In the genomic region with DNA sequence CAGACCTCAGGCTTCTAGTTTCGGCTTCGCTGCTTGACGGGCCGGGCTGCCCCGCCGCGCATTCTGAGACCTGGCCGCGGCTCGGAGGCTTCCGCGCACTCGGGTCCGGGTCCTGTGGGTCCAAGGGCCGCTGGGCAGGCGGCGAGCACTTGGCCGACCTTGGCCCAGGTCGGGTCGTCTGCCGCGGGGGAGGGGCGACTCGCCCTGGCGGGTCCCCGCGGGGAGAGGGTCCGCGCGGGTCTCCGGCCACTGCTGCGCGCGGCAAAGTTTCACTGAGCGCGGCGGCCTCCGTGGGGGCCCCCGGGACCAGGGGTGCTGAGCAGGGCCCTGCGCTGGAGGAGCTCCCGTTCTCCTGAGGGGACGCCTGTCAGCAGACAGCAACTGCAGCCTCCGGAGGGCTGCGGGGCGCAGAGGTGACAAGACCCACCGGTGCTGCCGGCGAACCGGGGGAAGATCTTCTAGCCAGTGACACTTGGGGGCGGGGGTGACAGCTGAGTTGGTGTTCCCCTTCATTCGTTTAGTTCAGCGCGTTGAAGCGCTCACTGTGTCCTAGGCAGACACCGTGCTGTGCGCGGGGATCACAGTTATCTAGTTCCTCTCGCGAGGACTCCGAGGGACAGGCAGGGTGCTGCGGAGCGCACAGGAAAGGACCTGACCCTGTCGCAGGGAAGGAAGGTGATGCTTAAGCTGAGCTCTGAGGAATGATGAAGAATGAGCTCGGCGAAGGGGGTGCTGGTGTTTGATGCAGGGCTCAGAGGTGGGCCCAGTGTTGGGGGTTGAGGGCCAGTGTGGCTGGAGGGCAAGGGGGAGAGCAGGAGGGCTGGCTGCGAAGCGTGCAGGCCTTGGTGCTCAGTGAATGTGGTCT, we compare ENCODE assay signal across 8 cellular contexts.
A peak's percentile ranks its signal among the peaks of the same experiment; 100 is the strongest.
DNase-seq lines count a peak whose midpoint lies in the region; ATAC-seq lines count a peak whose summit lies in the region.

No MANE protein-coding gene starts in this region.

- peaks cover 57% of the 10 kb centered on the region for H3K36me3 Mint-ChIP-seq in dendritic cell treated with granulocyte-macrophage colony-stimulating factor and Interleukin-4, amounts not matched to agents 40 ng/mL and 50 ng/mL, for 4 days (ENCODE audit: low read depth)
- H3K36me3 Mint-ChIP-seq in memory B cell: no peaks in the 10 kb centered on the region

- peak overlapping the region; percentile 82 for H3K27ac Mint-ChIP-seq in dendritic cell treated with granulocyte-macrophage colony-stimulating factor and Interleukin-4, amounts not matched to agents 40 ng/mL and 50 ng/mL, for 4 days
- peak overlapping the region; percentile 93 for H3K27ac Mint-ChIP-seq in memory B cell

- no peaks in the 10 kb centered on the region for H3K9me3 Mint-ChIP-seq in dendritic cell treated with granulocyte-macrophage colony-stimulating factor and Interleukin-4, amounts not matched to agents 40 ng/mL and 50 ng/mL, for 4 days
- H3K9me3 Mint-ChIP-seq in memory B cell: no peaks in the 10 kb centered on the region

- intact Hi-C loops in dendritic cell treated with granulocyte-macrophage colony-stimulating factor and Interleukin-4, amounts not matched to agents 40 ng/mL and 50 ng/mL, for 4 days (cut with micrococcal nuclease): loop anchor here (1.0 to 5.0 kb wide), 2 partner anchors 39 to 177 kb away; partner anchors contain the start of genes AUNIP and PAFAH2

- ATAC-seq in HG02678 (IDR thresholded peaks at IDR 0.05; ENCODE audit: unreplicated experiment): peak; percentile 44
- peak; percentile 70 for ATAC-seq in memory B cell (ENCODE audit: low read depth)

- H3K27me3 Mint-ChIP-seq in dendritic cell treated with granulocyte-macrophage colony-stimulating factor and Interleukin-4, amounts not matched to agents 40 ng/mL and 50 ng/mL, for 4 days: no peaks in the 10 kb centered on the region
- no peaks in the 10 kb centered on the region for H3K27me3 Mint-ChIP-seq in memory B cell

- peak overlapping the region; percentile 87 for H3K4me3 Mint-ChIP-seq in dendritic cell treated with granulocyte-macrophage colony-stimulating factor and Interleukin-4, amounts not matched to agents 40 ng/mL and 50 ng/mL, for 4 days
- peak overlapping the region; percentile 94 for H3K4me3 Mint-ChIP-seq in memory B cell

- H3K4me1 Mint-ChIP-seq in dendritic cell treated with granulocyte-macrophage colony-stimulating factor and Interleukin-4, amounts not matched to agents 40 ng/mL and 50 ng/mL, for 4 days (ENCODE audit: low read depth): peaks cover 53% of the 10 kb centered on the region
- peaks cover 27% of the 10 kb centered on the region for H3K4me1 Mint-ChIP-seq in memory B cell

- peak; percentile 56 for DNase-seq in NCI-H510A (lab: John Stamatoyannopoulos, UW)
- DNase-seq in NCI-H510A treated with DMSO at 0.1 percent for 48 hours (lab: John Stamatoyannopoulos, UW): no peak
- DNase-seq in NCI-H128 (lab: John Stamatoyannopoulos, UW; ENCODE audit: unreplicated experiment): peak; percentile 45
- peak; percentile 65 to 67 for DNase-seq in activated CD4-positive, alpha-beta T cell treated with anti-CD3 and anti-CD28 coated beads for 4 hours
- peak; percentile 62 to 67 for DNase-seq in memory B cell (ENCODE audit: low spot score in 2 of 2)
- peak; percentile 50 to 58 for DNase-seq in stimulated activated CD8-positive, alpha-beta memory T cell treated with anti-CD3 and anti-CD28 coated beads, Interleukin-7, amount 100 ng/mL, for 4 hours (ENCODE audit: low read depth in 2 of 2)
